Comparison of ENCODE assay signal across 1 cellular context in the genomic region with DNA sequence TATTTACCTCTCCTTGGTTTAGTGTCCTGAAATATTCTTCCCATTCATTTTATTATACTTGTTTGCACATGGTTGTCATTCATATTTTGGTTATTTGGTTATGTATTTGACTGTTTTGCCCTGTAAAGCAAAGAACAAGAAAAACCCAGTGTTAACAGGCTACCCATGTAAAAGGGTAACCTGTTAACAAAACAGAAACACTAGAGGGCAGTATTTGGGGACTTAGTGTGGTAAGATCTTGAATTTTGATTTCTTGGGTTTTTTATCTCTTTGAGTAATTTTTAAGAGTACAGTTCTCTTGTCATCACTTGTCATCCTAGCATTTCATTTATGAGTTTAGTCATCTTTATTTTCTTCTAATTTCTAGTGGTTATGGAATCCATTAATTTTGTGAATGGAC.
TF ChIP-seq lines count a peak whose summit lies in the region.

No MANE protein-coding gene starts in this region.

TF ChIP-seq in K562, 482 proteins besides CTCF, POLR2A, EP300 and RAD21 (continued from another document):
- TF ChIP-seq CTCFL (IDR thresholded peaks at IDR 0.05; ENCODE audit: borderline replicate concordance, insufficient read depth, low read depth, low read length, poor library complexity, severe bottlenecking) (peak; percentile 6), TAF15 (IDR thresholded peaks at IDR 0.05; ENCODE audit: low read depth, low read length) (no peak), DNMT1 (IDR thresholded peaks at IDR 0.05) (no peak), BRF2 (IDR thresholded peaks at IDR 0.05; ENCODE audit: borderline replicate concordance, insufficient read depth, insufficient read length) (no peak), ZNF175 (CRISPR knock-in tag; IDR thresholded peaks at IDR 0.05; ENCODE audit: low read depth) (no peak), SMARCA4 (IDR thresholded peaks at IDR 0.05) (peak; percentile 50), CREBBP (IDR thresholded peaks at IDR 0.05; ENCODE audit: low read depth, low read length) (no peak), L3MBTL2 (IDR thresholded peaks at IDR 0.05) (no peak), XRCC4 (IDR thresholded peaks at IDR 0.05; ENCODE audit: extremely low read depth, insufficient read depth, insufficient read length) (no peak), BCLAF1 (IDR thresholded peaks at IDR 0.05; ENCODE audit: borderline replicate concordance in 1 of 2, control insufficient read depth in 1 of 2, low read depth in 2 of 2, low read length in 1 of 2) (no peak), ZNF3 (CRISPR knock-in tag; IDR thresholded peaks at IDR 0.05) (no peak), POLR2B (IDR thresholded peaks at IDR 0.05; ENCODE audit: low read depth, partially characterized antibody) (no peak), GABPA (tag; conservative IDR thresholded peaks at IDR 0.05; ENCODE audit: low read depth) (no peak)
- TF ChIP-seq, protein P1, sequence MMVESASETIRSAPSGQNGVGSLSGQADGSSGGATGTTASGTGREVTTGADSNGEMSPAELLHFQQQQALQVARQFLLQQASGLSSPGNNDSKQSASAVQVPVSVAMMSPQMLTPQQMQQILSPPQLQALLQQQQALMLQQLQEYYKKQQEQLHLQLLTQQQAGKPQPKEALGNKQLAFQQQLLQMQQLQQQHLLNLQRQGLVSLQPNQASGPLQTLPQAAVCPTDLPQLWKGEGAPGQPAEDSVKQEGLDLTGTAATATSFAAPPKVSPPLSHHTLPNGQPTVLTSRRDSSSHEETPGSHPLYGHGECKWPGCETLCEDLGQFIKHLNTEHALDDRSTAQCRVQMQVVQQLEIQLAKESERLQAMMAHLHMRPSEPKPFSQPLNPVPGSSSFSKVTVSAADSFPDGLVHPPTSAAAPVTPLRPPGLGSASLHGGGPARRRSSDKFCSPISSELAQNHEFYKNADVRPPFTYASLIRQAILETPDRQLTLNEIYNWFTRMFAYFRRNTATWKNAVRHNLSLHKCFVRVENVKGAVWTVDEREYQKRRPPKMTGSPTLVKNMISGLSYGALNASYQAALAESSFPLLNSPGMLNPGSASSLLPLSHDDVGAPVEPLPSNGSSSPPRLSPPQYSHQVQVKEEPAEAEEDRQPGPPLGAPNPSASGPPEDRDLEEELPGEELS (CRISPR knock-in tag; IDR thresholded peaks at IDR 0.05; ENCODE audit: borderline replicate concordance): no peak
- TF ChIP-seq, protein P2, sequence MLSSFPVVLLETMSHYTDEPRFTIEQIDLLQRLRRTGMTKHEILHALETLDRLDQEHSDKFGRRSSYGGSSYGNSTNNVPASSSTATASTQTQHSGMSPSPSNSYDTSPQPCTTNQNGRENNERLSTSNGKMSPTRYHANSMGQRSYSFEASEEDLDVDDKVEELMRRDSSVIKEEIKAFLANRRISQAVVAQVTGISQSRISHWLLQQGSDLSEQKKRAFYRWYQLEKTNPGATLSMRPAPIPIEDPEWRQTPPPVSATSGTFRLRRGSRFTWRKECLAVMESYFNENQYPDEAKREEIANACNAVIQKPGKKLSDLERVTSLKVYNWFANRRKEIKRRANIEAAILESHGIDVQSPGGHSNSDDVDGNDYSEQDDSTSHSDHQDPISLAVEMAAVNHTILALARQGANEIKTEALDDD (IDR thresholded peaks at IDR 0.05): peak; percentile 72; the same call in 1 of the 2 replicates
- TF ChIP-seq, protein P3, sequence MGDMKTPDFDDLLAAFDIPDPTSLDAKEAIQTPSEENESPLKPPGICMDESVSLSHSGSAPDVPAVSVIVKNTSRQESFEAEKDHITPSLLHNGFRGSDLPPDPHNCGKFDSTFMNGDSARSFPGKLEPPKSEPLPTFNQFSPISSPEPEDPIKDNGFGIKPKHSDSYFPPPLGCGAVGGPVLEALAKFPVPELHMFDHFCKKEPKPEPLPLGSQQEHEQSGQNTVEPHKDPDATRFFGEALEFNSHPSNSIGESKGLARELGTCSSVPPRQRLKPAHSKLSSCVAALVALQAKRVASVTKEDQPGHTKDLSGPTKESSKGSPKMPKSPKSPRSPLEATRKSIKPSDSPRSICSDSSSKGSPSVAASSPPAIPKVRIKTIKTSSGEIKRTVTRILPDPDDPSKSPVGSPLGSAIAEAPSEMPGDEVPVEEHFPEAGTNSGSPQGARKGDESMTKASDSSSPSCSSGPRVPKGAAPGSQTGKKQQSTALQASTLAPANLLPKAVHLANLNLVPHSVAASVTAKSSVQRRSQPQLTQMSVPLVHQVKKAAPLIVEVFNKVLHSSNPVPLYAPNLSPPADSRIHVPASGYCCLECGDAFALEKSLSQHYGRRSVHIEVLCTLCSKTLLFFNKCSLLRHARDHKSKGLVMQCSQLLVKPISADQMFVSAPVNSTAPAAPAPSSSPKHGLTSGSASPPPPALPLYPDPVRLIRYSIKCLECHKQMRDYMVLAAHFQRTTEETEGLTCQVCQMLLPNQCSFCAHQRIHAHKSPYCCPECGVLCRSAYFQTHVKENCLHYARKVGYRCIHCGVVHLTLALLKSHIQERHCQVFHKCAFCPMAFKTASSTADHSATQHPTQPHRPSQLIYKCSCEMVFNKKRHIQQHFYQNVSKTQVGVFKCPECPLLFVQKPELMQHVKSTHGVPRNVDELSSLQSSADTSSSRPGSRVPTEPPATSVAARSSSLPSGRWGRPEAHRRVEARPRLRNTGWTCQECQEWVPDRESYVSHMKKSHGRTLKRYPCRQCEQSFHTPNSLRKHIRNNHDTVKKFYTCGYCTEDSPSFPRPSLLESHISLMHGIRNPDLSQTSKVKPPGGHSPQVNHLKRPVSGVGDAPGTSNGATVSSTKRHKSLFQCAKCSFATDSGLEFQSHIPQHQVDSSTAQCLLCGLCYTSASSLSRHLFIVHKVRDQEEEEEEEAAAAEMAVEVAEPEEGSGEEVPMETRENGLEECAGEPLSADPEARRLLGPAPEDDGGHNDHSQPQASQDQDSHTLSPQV (IDR thresholded peaks at IDR 0.05): peak; percentile 30; the same call in 1 of the 2 replicates
- TF ChIP-seq, protein P4, sequence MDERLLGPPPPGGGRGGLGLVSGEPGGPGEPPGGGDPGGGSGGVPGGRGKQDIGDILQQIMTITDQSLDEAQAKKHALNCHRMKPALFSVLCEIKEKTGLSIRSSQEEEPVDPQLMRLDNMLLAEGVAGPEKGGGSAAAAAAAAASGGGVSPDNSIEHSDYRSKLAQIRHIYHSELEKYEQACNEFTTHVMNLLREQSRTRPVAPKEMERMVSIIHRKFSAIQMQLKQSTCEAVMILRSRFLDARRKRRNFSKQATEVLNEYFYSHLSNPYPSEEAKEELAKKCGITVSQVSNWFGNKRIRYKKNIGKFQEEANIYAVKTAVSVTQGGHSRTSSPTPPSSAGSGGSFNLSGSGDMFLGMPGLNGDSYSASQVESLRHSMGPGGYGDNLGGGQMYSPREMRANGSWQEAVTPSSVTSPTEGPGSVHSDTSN (CRISPR knock-in tag; IDR thresholded peaks at IDR 0.05; ENCODE audit: low read depth): no peak
- TF ChIP-seq, protein P4 (tag; conservative IDR thresholded peaks at IDR 0.05; ENCODE audit: low read depth): peak; percentile 32; the same call in 1 of the 2 replicates
